ENCODE assay signal across 8 cellular contexts in the genomic region with DNA sequence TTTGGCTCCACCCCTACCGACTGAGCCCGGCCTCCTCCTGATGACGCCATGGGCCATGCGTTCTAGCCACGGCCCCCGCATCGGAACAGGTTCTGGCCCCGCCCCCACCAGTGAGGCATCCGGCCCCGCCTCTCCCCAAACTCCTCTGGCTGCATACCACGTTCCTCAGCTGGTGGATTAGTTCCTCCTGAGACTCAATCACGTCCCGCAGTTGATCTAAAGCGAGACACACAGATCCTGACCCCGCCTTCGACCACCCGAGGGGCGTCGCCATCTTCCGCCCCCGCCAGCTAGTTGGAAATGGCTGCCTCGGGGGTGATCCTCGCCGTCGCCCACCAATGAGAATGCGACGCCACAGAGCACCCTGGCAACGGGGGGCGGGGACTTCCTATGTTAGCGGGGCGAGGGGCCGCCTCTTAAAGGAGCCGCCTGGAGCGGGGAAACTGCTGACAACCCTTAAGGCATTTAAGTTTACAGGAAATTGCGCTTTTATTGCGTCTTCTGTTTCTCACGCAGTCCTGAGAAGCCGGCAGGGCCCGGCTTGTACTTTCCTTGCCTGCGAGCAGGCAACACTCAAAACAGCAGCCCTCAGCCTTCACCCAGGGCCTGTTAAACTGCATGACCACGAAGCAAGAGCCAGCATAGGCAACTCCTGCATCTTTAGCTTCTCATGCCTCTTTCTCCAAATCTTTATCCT. TPM values are rescaled to one million over a fixed set of nuclear protein-coding genes. Genes with fewer than 3 reads are reported as not detected.
A peak's percentile ranks its signal among the peaks of the same experiment; 100 is the strongest.
DNase-seq lines count a peak whose midpoint lies in the region; ATAC-seq and TF ChIP-seq lines count a peak whose summit lies in the region.

A gene with protein sequence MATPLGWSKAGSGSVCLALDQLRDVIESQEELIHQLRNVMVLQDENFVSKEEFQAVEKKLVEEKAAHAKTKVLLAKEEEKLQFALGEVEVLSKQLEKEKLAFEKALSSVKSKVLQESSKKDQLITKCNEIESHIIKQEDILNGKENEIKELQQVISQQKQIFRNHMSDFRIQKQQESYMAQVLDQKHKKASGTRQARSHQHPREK (minus strand): TSS at position 303 of the 697 bp plus-strand sequence. CDS start 29 bp downstream, at position 274.

- peaks cover 1% of the 10 kb centered on the region for H3K36me3 Mint-ChIP-seq in IgD-negative memory B cell

- H3K4me3 Mint-ChIP-seq in IgD-negative memory B cell: peak within 1 kb of the TSS; percentile 91 to 98 (median 92)

- H3K9me3 Mint-ChIP-seq in IgD-negative memory B cell: no peaks in the 10 kb centered on the region

- DNase-seq in DMS114 treated with DMSO at 0.1 percent for 48 hours (lab: John Stamatoyannopoulos, UW; ENCODE audit: unreplicated experiment): peak; percentile 96
- peak; percentile 99 for DNase-seq in OCI-M1 (lab: John Stamatoyannopoulos, UW)
- DNase-seq in activated T-cell treated with anti-CD3 and anti-CD28 coated beads for 48 hours (ENCODE audit: low read depth): peak; percentile 97
- DNase-seq in epithelial cell of esophagus (ENCODE audit: low read depth): peak; percentile 96
- DNase-seq in mucosa of descending colon: peak; percentile 98 to 99 (median 99)
- DNase-seq in stimulated activated CD8-positive, alpha-beta memory T cell treated with anti-CD3 and anti-CD28 coated beads, Interleukin-4, amount 100 ng/mL, for 1 hour (ENCODE audit: low read depth in 2 of 2, low spot score in 1 of 2): peak; percentile 95

- peaks cover 15% of the 10 kb centered on the region for H3K4me1 ChIP-seq in mucosa of descending colon (ENCODE audit: low read depth)

- H3K4me1 Mint-ChIP-seq in IgD-negative memory B cell: peaks cover 25 to 39% (median 34%) of the 10 kb centered on the region in 3 donors

- ATAC-seq in GM21576 (IDR thresholded peaks at IDR 0.05; ENCODE audit: unreplicated experiment) (peak; percentile 72), mucosa of descending colon (peak; percentile 96)

- peak within 1 kb of the TSS; percentile 93 to 98 (median 98) for H3K27ac Mint-ChIP-seq in IgD-negative memory B cell

- intact Hi-C loops in mucosa of descending colon (cut with DNase I, micrococcal nuclease): no loop called here

- no peak for TF ChIP-seq CTCF in epithelial cell of esophagus (IDR thresholded peaks at IDR 0.05; ENCODE audit: insufficient read depth, low read depth, low read length, missing control alignments)
- no peak for TF ChIP-seq CTCF in mucosa of descending colon (IDR thresholded peaks at IDR 0.05)

- no peaks in the 10 kb centered on the region for H3K9me3 ChIP-seq in mucosa of descending colon

- H3K36me3 ChIP-seq in mucosa of descending colon (ENCODE audit: low read depth): no peaks in the 10 kb centered on the region

- H3K4me3 ChIP-seq in epithelial cell of esophagus (ENCODE audit: low read length): peak within 1 kb of the TSS; percentile 69
- H3K4me3 ChIP-seq in mucosa of descending colon: peak within 1 kb of the TSS; percentile 36

- H3K27me3 Mint-ChIP-seq in IgD-negative memory B cell: no peaks in the 10 kb centered on the region

RNA-seq across cellular contexts. Expression of the gene that starts here (rescaled TPM):
- polyA plus RNA-seq in IgD-negative memory B cell: 4.7 TPM
- total RNA-seq in mucosa of descending colon: 1 to 10 TPM; 3.0 to 4.5 (median 3.4) TPM

Comparison
In these comparisons a context has a peak if more than half of its experiments do, and no peak if none do; other contexts are left out.
1. Peak in every context shown above with its lines: DNase-seq, ATAC-seq and H3K4me3 ChIP-seq.